Comparison of ENCODE assay signal across 2 cellular contexts in the genomic region with DNA sequence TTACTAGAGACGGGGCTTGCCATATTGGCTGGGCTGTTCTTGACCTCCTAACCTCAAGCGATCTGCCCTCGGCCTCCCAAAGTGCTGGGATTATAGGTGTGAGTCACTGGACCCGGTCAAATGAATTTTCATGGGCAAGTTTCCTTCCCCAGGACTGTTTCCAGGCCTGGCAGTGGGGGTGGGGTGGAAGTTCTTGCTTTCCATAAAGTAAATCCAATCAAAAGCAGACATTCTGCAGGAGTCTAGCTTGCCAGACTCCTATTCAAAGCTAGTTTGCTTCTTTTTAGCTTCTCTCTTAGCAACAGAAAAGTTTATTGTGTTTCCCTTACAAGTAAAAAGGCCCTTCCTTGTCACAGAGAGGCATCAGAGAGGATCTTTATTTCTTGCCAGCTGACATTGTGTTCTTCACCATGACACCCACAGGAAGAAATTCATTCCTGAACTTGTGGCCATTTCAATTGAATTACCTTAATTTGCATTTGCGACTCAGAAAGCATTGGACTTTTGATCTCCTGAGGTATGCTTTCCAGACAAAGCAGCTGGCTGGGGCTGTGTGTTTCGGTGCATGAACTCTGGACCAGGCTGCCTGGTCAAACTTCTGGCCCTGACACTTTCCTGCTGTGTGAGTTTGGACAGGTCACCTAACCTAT.
TF ChIP-seq lines count a peak whose summit lies in the region.

No MANE protein-coding gene starts in this region.

TF ChIP-seq in HEK293, 187 proteins besides CTCF, POLR2A, EP300 and RAD21 (continued from another document):
- TF ChIP-seq, protein P1, sequence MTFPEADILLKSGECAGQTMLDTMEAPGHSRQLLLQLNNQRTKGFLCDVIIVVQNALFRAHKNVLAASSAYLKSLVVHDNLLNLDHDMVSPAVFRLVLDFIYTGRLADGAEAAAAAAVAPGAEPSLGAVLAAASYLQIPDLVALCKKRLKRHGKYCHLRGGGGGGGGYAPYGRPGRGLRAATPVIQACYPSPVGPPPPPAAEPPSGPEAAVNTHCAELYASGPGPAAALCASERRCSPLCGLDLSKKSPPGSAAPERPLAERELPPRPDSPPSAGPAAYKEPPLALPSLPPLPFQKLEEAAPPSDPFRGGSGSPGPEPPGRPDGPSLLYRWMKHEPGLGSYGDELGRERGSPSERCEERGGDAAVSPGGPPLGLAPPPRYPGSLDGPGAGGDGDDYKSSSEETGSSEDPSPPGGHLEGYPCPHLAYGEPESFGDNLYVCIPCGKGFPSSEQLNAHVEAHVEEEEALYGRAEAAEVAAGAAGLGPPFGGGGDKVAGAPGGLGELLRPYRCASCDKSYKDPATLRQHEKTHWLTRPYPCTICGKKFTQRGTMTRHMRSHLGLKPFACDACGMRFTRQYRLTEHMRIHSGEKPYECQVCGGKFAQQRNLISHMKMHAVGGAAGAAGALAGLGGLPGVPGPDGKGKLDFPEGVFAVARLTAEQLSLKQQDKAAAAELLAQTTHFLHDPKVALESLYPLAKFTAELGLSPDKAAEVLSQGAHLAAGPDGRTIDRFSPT (tag by site-specific recombination; IDR thresholded peaks at IDR 0.05), result no peak
- TF ChIP-seq, protein P2, sequence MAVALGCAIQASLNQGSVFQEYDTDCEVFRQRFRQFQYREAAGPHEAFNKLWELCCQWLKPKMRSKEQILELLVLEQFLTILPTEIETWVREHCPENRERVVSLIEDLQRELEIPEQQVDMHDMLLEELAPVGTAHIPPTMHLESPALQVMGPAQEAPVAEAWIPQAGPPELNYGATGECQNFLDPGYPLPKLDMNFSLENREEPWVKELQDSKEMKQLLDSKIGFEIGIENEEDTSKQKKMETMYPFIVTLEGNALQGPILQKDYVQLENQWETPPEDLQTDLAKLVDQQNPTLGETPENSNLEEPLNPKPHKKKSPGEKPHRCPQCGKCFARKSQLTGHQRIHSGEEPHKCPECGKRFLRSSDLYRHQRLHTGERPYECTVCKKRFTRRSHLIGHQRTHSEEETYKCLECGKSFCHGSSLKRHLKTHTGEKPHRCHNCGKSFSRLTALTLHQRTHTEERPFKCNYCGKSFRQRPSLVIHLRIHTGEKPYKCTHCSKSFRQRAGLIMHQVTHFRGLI (tag by site-specific recombination; IDR thresholded peaks at IDR 0.05), result peak; percentile 31; the same call in 1 of the 2 replicates
- no peak for TF ChIP-seq ZNF19 (tag by site-specific recombination; IDR thresholded peaks at IDR 0.05; ENCODE audit: low read depth)

TF ChIP-seq in HepG2, 621 proteins besides CTCF, POLR2A, EP300 and RAD21 (continued from another document and continues in another):
- TF ChIP-seq ZNF335 (CRISPR knock-in tag; IDR thresholded peaks at IDR 0.05), result no peak
- no peak for TF ChIP-seq MATR3 (CRISPR knock-in tag; IDR thresholded peaks at IDR 0.05)
- no peak for TF ChIP-seq SALL2 (CRISPR knock-in tag; IDR thresholded peaks at IDR 0.05)
- TF ChIP-seq ZNF75D (CRISPR knock-in tag; IDR thresholded peaks at IDR 0.05; ENCODE audit: borderline replicate concordance), result no peak
- TF ChIP-seq, protein P3, sequence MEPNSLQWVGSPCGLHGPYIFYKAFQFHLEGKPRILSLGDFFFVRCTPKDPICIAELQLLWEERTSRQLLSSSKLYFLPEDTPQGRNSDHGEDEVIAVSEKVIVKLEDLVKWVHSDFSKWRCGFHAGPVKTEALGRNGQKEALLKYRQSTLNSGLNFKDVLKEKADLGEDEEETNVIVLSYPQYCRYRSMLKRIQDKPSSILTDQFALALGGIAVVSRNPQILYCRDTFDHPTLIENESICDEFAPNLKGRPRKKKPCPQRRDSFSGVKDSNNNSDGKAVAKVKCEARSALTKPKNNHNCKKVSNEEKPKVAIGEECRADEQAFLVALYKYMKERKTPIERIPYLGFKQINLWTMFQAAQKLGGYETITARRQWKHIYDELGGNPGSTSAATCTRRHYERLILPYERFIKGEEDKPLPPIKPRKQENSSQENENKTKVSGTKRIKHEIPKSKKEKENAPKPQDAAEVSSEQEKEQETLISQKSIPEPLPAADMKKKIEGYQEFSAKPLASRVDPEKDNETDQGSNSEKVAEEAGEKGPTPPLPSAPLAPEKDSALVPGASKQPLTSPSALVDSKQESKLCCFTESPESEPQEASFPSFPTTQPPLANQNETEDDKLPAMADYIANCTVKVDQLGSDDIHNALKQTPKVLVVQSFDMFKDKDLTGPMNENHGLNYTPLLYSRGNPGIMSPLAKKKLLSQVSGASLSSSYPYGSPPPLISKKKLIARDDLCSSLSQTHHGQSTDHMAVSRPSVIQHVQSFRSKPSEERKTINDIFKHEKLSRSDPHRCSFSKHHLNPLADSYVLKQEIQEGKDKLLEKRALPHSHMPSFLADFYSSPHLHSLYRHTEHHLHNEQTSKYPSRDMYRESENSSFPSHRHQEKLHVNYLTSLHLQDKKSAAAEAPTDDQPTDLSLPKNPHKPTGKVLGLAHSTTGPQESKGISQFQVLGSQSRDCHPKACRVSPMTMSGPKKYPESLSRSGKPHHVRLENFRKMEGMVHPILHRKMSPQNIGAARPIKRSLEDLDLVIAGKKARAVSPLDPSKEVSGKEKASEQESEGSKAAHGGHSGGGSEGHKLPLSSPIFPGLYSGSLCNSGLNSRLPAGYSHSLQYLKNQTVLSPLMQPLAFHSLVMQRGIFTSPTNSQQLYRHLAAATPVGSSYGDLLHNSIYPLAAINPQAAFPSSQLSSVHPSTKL (CRISPR knock-in tag; IDR thresholded peaks at IDR 0.05), result peak; percentile 73
- peak; percentile 55; the same call in 1 of the 2 replicates for TF ChIP-seq SOX5 (CRISPR knock-in tag; IDR thresholded peaks at IDR 0.05; ENCODE audit: borderline replicate concordance)
- peak in 1 of 2 experiments; percentile 45; a peak in 2 of 4 replicates for TF ChIP-seq NR2F1 (CRISPR knock-in tag; IDR thresholded peaks at IDR 0.05)
- TF ChIP-seq, protein P4, sequence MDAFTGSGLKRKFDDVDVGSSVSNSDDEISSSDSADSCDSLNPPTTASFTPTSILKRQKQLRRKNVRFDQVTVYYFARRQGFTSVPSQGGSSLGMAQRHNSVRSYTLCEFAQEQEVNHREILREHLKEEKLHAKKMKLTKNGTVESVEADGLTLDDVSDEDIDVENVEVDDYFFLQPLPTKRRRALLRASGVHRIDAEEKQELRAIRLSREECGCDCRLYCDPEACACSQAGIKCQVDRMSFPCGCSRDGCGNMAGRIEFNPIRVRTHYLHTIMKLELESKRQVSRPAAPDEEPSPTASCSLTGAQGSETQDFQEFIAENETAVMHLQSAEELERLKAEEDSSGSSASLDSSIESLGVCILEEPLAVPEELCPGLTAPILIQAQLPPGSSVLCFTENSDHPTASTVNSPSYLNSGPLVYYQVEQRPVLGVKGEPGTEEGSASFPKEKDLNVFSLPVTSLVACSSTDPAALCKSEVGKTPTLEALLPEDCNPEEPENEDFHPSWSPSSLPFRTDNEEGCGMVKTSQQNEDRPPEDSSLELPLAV (CRISPR knock-in tag; conservative IDR thresholded peaks at IDR 0.05; ENCODE audit: low read depth), result no peak
- TF ChIP-seq, protein P5, sequence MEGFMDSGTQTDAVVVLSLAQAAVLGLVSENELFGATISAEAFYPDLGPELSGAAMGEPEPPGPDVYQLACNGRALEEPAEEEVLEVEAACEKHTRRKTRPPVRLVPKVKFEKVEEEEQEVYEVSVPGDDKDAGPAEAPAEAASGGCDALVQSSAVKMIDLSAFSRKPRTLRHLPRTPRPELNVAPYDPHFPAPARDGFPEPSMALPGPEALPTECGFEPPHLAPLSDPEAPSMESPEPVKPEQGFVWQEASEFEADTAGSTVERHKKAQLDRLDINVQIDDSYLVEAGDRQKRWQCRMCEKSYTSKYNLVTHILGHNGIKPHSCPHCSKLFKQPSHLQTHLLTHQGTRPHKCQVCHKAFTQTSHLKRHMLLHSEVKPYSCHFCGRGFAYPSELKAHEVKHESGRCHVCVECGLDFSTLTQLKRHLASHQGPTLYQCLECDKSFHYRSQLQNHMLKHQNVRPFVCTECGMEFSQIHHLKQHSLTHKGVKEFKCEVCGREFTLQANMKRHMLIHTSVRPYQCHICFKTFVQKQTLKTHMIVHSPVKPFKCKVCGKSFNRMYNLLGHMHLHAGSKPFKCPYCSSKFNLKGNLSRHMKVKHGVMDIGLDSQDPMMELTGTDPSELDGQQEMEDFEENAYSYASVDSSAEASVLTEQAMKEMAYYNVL (CRISPR knock-in tag; IDR thresholded peaks at IDR 0.05; ENCODE audit: borderline replicate concordance), result 0 out of 2 replicates have a peak, but pooled peaks have one; percentile 4
- peak; percentile 64; the same call in 1 of the 2 replicates for TF ChIP-seq ZNF430 (CRISPR knock-in tag; IDR thresholded peaks at IDR 0.05)
- TF ChIP-seq NCOR1 (IDR thresholded peaks at IDR 0.05; ENCODE audit: borderline replicate concordance, low read length), result peak; percentile 85; the same call in 1 of the 2 replicates
- no peak for TF ChIP-seq FOXK2 (IDR thresholded peaks at IDR 0.05)
- peak; percentile 21; the same call in 1 of the 2 replicates for TF ChIP-seq ZNF558 (CRISPR knock-in tag; IDR thresholded peaks at IDR 0.05; ENCODE audit: borderline replicate concordance)
- TF ChIP-seq ZNF432 (CRISPR knock-in tag; IDR thresholded peaks at IDR 0.05; ENCODE audit: borderline replicate concordance), result no peak
- TF ChIP-seq ZMYM4 (CRISPR knock-in tag; IDR thresholded peaks at IDR 0.05), result peak; percentile 50; the same call in 1 of the 2 replicates
- no peak for TF ChIP-seq REXO4 (CRISPR knock-in tag; IDR thresholded peaks at IDR 0.05; ENCODE audit: borderline replicate concordance)
- no peak for TF ChIP-seq ZFP36L2 (CRISPR knock-in tag; IDR thresholded peaks at IDR 0.05)
- no peak for TF ChIP-seq LCORL (IDR thresholded peaks at IDR 0.05)
- TF ChIP-seq LCORL (CRISPR knock-in tag; IDR thresholded peaks at IDR 0.05), result peak; percentile 77
- TF ChIP-seq, protein P6, sequence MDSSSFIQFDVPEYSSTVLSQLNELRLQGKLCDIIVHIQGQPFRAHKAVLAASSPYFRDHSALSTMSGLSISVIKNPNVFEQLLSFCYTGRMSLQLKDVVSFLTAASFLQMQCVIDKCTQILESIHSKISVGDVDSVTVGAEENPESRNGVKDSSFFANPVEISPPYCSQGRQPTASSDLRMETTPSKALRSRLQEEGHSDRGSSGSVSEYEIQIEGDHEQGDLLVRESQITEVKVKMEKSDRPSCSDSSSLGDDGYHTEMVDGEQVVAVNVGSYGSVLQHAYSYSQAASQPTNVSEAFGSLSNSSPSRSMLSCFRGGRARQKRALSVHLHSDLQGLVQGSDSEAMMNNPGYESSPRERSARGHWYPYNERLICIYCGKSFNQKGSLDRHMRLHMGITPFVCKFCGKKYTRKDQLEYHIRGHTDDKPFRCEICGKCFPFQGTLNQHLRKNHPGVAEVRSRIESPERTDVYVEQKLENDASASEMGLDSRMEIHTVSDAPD (CRISPR knock-in tag; IDR thresholded peaks at IDR 0.05), result peak; percentile 56; the same call in 1 of the 2 replicates
- TF ChIP-seq HNF4A (CRISPR knock-in tag; IDR thresholded peaks at IDR 0.05), result peak; percentile 96
- TF ChIP-seq ESRRA (CRISPR knock-in tag; IDR thresholded peaks at IDR 0.05; ENCODE audit: low read depth), result 0 out of 2 replicates have a peak, but pooled peaks have one; percentile 71
- no peak for TF ChIP-seq KAT8 (CRISPR knock-in tag; IDR thresholded peaks at IDR 0.05)
- no peak for TF ChIP-seq ZNF7 (CRISPR knock-in tag; IDR thresholded peaks at IDR 0.05)
- no peak for TF ChIP-seq GATA4 (IDR thresholded peaks at IDR 0.05; ENCODE audit: borderline replicate concordance, low read depth)
- no peak for TF ChIP-seq ZNF816 (CRISPR knock-in tag; IDR thresholded peaks at IDR 0.05; ENCODE audit: borderline replicate concordance)
- TF ChIP-seq, protein P7, sequence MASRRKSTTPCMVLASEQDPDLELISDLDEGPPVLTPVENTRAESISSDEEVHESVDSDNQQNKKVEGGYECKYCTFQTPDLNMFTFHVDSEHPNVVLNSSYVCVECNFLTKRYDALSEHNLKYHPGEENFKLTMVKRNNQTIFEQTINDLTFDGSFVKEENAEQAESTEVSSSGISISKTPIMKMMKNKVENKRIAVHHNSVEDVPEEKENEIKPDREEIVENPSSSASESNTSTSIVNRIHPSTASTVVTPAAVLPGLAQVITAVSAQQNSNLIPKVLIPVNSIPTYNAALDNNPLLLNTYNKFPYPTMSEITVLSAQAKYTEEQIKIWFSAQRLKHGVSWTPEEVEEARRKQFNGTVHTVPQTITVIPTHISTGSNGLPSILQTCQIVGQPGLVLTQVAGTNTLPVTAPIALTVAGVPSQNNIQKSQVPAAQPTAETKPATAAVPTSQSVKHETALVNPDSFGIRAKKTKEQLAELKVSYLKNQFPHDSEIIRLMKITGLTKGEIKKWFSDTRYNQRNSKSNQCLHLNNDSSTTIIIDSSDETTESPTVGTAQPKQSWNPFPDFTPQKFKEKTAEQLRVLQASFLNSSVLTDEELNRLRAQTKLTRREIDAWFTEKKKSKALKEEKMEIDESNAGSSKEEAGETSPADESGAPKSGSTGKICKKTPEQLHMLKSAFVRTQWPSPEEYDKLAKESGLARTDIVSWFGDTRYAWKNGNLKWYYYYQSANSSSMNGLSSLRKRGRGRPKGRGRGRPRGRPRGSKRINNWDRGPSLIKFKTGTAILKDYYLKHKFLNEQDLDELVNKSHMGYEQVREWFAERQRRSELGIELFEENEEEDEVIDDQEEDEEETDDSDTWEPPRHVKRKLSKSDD (CRISPR knock-in tag; IDR thresholded peaks at IDR 0.05; ENCODE audit: low read depth), result no peak
- TF ChIP-seq, protein P8, sequence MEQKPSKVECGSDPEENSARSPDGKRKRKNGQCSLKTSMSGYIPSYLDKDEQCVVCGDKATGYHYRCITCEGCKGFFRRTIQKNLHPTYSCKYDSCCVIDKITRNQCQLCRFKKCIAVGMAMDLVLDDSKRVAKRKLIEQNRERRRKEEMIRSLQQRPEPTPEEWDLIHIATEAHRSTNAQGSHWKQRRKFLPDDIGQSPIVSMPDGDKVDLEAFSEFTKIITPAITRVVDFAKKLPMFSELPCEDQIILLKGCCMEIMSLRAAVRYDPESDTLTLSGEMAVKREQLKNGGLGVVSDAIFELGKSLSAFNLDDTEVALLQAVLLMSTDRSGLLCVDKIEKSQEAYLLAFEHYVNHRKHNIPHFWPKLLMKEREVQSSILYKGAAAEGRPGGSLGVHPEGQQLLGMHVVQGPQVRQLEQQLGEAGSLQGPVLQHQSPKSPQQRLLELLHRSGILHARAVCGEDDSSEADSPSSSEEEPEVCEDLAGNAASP (CRISPR knock-in tag; IDR thresholded peaks at IDR 0.05; ENCODE audit: borderline replicate concordance), result peak; percentile 27; the same call in 1 of the 2 replicates
- peak; percentile 30; the same call in 1 of the 2 replicates for TF ChIP-seq NR2F6 (IDR thresholded peaks at IDR 0.05)
- TF ChIP-seq NR2F6 (CRISPR knock-in tag; IDR thresholded peaks at IDR 0.05), result peak; percentile 65; the same call in 1 of the 2 replicates
- TF ChIP-seq, protein P9, sequence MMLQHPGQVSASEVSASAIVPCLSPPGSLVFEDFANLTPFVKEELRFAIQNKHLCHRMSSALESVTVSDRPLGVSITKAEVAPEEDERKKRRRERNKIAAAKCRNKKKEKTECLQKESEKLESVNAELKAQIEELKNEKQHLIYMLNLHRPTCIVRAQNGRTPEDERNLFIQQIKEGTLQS (CRISPR knock-in tag; IDR thresholded peaks at IDR 0.05), result no peak
- TF ChIP-seq, protein P10, sequence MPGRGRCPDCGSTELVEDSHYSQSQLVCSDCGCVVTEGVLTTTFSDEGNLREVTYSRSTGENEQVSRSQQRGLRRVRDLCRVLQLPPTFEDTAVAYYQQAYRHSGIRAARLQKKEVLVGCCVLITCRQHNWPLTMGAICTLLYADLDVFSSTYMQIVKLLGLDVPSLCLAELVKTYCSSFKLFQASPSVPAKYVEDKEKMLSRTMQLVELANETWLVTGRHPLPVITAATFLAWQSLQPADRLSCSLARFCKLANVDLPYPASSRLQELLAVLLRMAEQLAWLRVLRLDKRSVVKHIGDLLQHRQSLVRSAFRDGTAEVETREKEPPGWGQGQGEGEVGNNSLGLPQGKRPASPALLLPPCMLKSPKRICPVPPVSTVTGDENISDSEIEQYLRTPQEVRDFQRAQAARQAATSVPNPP (CRISPR knock-in tag; IDR thresholded peaks at IDR 0.05), result no peak
- no peak for TF ChIP-seq ZNF563 (CRISPR knock-in tag; IDR thresholded peaks at IDR 0.05)
- TF ChIP-seq NR2C2 (CRISPR knock-in tag; IDR thresholded peaks at IDR 0.05; ENCODE audit: borderline replicate concordance), result 0 out of 2 replicates have a peak, but pooled peaks have one; percentile 41
- no peak for TF ChIP-seq ZNF737 (CRISPR knock-in tag; IDR thresholded peaks at IDR 0.05; ENCODE audit: borderline replicate concordance)
- TF ChIP-seq ZNF644 (CRISPR knock-in tag; IDR thresholded peaks at IDR 0.05; ENCODE audit: low read depth), result peak; percentile 55; the same call in 1 of the 2 replicates
